1 cellular context compared by ENCODE assay signal in the genomic region with DNA sequence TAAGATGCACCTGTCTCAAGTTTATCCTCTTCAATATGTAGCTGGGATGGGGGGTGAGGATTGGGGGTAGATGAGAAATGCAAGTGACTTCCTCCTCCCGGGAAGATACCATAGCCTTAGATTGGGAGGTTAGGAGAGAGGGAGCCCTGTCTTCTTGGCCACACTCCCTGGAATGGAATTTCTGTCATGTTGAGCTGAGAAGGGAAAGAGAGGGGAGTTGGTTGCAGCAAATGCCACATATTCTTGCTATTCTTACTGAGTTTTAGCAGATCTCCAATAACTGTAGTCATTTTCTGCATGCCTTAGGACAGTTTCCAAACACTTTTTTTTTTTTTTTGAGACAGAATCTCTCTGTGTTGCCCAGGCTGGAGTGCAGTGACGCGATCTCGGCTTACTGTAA.
TF ChIP-seq lines count a peak whose summit lies in the region.

No MANE protein-coding gene starts in this region.

TF ChIP-seq in GM23338, 12 proteins besides CTCF, POLR2A, EP300 and RAD21:
- TF ChIP-seq, protein P1, sequence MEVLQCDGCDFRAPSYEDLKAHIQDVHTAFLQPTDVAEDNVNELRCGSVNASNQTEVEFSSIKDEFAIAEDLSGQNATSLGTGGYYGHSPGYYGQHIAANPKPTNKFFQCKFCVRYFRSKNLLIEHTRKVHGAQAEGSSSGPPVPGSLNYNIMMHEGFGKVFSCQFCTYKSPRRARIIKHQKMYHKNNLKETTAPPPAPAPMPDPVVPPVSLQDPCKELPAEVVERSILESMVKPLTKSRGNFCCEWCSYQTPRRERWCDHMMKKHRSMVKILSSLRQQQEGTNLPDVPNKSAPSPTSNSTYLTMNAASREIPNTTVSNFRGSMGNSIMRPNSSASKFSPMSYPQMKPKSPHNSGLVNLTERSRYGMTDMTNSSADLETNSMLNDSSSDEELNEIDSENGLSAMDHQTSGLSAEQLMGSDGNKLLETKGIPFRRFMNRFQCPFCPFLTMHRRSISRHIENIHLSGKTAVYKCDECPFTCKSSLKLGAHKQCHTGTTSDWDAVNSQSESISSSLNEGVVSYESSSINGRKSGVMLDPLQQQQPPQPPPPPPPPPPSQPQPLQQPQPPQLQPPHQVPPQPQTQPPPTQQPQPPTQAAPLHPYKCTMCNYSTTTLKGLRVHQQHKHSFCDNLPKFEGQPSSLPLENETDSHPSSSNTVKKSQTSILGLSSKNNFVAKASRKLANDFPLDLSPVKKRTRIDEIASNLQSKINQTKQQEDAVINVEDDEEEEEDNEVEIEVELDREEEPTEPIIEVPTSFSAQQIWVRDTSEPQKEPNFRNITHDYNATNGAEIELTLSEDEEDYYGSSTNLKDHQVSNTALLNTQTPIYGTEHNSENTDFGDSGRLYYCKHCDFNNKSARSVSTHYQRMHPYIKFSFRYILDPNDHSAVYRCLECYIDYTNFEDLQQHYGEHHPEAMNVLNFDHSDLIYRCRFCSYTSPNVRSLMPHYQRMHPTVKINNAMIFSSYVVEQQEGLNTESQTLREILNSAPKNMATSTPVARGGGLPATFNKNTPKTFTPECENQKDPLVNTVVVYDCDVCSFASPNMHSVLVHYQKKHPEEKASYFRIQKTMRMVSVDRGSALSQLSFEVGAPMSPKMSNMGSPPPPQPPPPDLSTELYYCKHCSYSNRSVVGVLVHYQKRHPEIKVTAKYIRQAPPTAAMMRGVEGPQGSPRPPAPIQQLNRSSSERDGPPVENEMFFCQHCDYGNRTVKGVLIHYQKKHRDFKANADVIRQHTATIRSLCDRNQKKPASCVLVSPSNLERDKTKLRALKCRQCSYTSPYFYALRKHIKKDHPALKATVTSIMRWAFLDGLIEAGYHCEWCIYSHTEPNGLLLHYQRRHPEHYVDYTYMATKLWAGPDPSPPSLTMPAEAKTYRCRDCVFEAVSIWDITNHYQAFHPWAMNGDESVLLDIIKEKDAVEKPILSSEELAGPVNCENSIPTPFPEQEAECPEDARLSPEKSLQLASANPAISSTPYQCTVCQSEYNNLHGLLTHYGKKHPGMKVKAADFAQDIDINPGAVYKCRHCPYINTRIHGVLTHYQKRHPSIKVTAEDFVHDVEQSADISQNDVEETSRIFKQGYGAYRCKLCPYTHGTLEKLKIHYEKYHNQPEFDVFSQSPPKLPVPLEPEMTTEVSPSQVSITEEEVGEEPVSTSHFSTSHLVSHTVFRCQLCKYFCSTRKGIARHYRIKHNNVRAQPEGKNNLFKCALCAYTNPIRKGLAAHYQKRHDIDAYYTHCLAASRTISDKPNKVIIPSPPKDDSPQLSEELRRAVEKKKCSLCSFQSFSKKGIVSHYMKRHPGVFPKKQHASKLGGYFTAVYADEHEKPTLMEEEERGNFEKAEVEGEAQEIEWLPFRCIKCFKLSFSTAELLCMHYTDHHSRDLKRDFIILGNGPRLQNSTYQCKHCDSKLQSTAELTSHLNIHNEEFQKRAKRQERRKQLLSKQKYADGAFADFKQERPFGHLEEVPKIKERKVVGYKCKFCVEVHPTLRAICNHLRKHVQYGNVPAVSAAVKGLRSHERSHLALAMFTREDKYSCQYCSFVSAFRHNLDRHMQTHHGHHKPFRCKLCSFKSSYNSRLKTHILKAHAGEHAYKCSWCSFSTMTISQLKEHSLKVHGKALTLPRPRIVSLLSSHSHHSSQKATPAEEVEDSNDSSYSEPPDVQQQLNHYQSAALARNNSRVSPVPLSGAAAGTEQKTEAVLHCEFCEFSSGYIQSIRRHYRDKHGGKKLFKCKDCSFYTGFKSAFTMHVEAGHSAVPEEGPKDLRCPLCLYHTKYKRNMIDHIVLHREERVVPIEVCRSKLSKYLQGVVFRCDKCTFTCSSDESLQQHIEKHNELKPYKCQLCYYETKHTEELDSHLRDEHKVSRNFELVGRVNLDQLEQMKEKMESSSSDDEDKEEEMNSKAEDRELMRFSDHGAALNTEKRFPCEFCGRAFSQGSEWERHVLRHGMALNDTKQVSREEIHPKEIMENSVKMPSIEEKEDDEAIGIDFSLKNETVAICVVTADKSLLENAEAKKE (CRISPR knock-in tag; IDR thresholded peaks at IDR 0.05): no peak
- no peak for TF ChIP-seq EZH2 (IDR thresholded peaks at IDR 0.05; ENCODE audit: low read depth, unreplicated experiment)
